Comparison of ENCODE assay signal across 10 cellular contexts in genomic region chr2:26946841-26947784, GRCh38. TPM values are rescaled to one million over a fixed set of nuclear protein-coding genes. Genes with fewer than 3 reads are reported as not detected.
DNase-seq lines count a peak whose midpoint lies in the region; ATAC-seq and TF ChIP-seq lines count a peak whose summit lies in the region.
"Had no signal": no experiment of that assay in that cellular context is flagged by ENCODE, and none has a peak within 500 bp of the region (broad histone marks: within the 10 kb centered on the region; RNA-seq: fewer than 3 reads in every experiment).

No MANE protein-coding gene starts in this region.

- H3K36me3 ChIP-seq in IMR-90 (ENCODE audit: control insufficient read depth, insufficient read depth, low read length): no peaks in the 10 kb centered on the region

- no peaks in the 10 kb centered on the region for H3K9me3 Mint-ChIP-seq in naive thymus-derived CD8-positive, alpha-beta T cell
- H3K9me3 Mint-ChIP-seq: CD4-positive, CD25-positive, alpha-beta regulatory T cell had no signal

- TF ChIP-seq RAD21 in IMR-90 (IDR thresholded peaks at IDR 0.05; ENCODE audit: low read length): no peak

- no peak overlapping the region for H4K91ac ChIP-seq in IMR-90 (ENCODE audit: insufficient read depth, low read depth, low read length)

- H3K9me3 ChIP-seq in IMR-90 (ENCODE audit: control insufficient read depth, insufficient read depth, low read length): no peaks in the 10 kb centered on the region

- H3K18ac ChIP-seq in IMR-90 (ENCODE audit: low read depth, low read length): no peak overlapping the region

- no peak overlapping the region for H2BK15ac ChIP-seq in IMR-90 (ENCODE audit: low read depth, low read length)

- ATAC-seq in IMR-90 (ENCODE audit: low read depth): peak; percentile 69
- ATAC-seq in left lobe of liver: peak; percentile 28
- no peak for ATAC-seq in naive thymus-derived CD8-positive, alpha-beta T cell

- POLR2A ChIA-PET in IMR-90 (lab: Charles Lee; ENCODE audit: unreplicated experiment): no interaction called here
- POLR2A ChIA-PET in GM10248 (lab: Yijun Ruan, JAX): no interaction called here
- POLR2A ChIA-PET in naive thymus-derived CD8-positive, alpha-beta T cell (lab: Charles Lee): no interaction called here

- H4K8ac ChIP-seq in IMR-90 (ENCODE audit: low read depth in 2 of 2, low read length in 2 of 2): no peak overlapping the region

- DNase-seq in AG10803 (ENCODE audit: low read depth) (peak; percentile 49), IMR-90 (peak; percentile 39), left lobe of liver (ENCODE audit: low spot score) (no peak), GM10248 (ENCODE audit: extremely low spot score) (no peak), NCI-H446 treated with DMSO at 0.1 percent for 48 hours (lab: John Stamatoyannopoulos, UW) (no peak)
- no peak for DNase-seq in stimulated activated CD4-positive, alpha-beta T cell treated with anti-CD3 and anti-CD28 coated beads, Interleukin-15, amount 100 ng/mL, for 24 hours
- no peak for DNase-seq in naive thymus-derived CD8-positive, alpha-beta T cell
- DNase-seq: CD4-positive, CD25-positive, alpha-beta regulatory T cell; NCI-H1930 had no signal

- in situ Hi-C loops in IMR-90 (cut with MboI; ENCODE audit: low sequenced_read_pairs): no loop called here

- H2BK120ac ChIP-seq in IMR-90 (ENCODE audit: low read depth, low read length): no peak overlapping the region

- CTCF ChIA-PET in IMR-90 (lab: Yijun Ruan, JAX): no interaction called here
- CTCF ChIA-PET in GM10248 (lab: Yijun Ruan, JAX): no interaction called here

- H3K9ac ChIP-seq in IMR-90 (ENCODE audit: low read depth, low read length): no peak overlapping the region

- no peak overlapping the region for H3K56ac ChIP-seq in IMR-90 (ENCODE audit: extremely low read depth, insufficient read depth, low read length)

- no peak overlapping the region for H2AK9ac ChIP-seq in IMR-90 (replicated peaks; ENCODE audit: low read depth, low read length, poor library complexity)

- H4K20me1 ChIP-seq in IMR-90 (ENCODE audit: insufficient read depth, low read length): no peaks in the 10 kb centered on the region

- peak overlapping the region in 1 of 10 donors; percentile 44 for H3K27ac Mint-ChIP-seq in naive thymus-derived CD8-positive, alpha-beta T cell
- H3K27ac Mint-ChIP-seq: CD4-positive, CD25-positive, alpha-beta regulatory T cell had no signal

- H3K79me1 ChIP-seq in IMR-90 (ENCODE audit: low read depth in 1 of 2, low read length in 2 of 2): no peaks in the 10 kb centered on the region

- WGBS in IMR-90 (ENCODE audit: extremely low coverage in 2 of 2, insufficient read length in 1 of 2), 2 experiments: 42% methylated on average over 6 of the region's 34 CpGs; no CpG with 5 or more reads in 1 of the 2 experiments

- no peak for TF ChIP-seq CTCF in AG10803 (conservative IDR thresholded peaks at IDR 0.05; ENCODE audit: low read length)
- no peak for TF ChIP-seq CTCF in IMR-90 (conservative IDR thresholded peaks at IDR 0.05; ENCODE audit: low read depth, low read length)
- TF ChIP-seq CTCF in GM10248 (IDR thresholded peaks at IDR 0.05; ENCODE audit: control extremely low read depth, extremely low read depth, low read depth, missing control alignments): no peak

- H3K27ac ChIP-seq in IMR-90 (ENCODE audit: insufficient read depth, low read length): no peak overlapping the region
- H3K27ac ChIP-seq in angular gyrus (ENCODE audit: low read depth, low read length): peak overlapping the region; percentile 9

- H2AK5ac ChIP-seq in IMR-90 (ENCODE audit: low read depth, low read length): no peak overlapping the region

- H3K4me3 Mint-ChIP-seq in naive thymus-derived CD8-positive, alpha-beta T cell: no peak overlapping the region

- no peak overlapping the region for H3K23ac ChIP-seq in IMR-90 (ENCODE audit: low read depth, low read length)

- peak overlapping the region; percentile 68 for H2AFZ ChIP-seq in IMR-90 (replicated peaks; ENCODE audit: low read length, poor library complexity)

- peaks cover 2 to 7% (median 4%) of the 10 kb centered on the region in 4 donors for H3K4me1 Mint-ChIP-seq in naive thymus-derived CD8-positive, alpha-beta T cell

- H3K9me1 ChIP-seq in IMR-90 (ENCODE audit: insufficient read depth, low read length): no peaks in the 10 kb centered on the region

- peaks cover 2% of the 10 kb centered on the region; the same call in 1 of the 2 replicates for H3K4me1 ChIP-seq in IMR-90 (ENCODE audit: control insufficient read depth, insufficient read depth, low read length)

- H3K14ac ChIP-seq in IMR-90 (replicated peaks; ENCODE audit: low read depth, low read length): no peak overlapping the region

- H4K5ac ChIP-seq in IMR-90 (ENCODE audit: low read depth, low read length): no peak overlapping the region

- H3K4me3 ChIP-seq in AG10803 (ENCODE audit: low read length) (no peak overlapping the region), IMR-90 (ENCODE audit: insufficient read depth, low read depth, low read length) (no peak overlapping the region)

- dilution Hi-C loops in IMR-90 (cut with HindIII; ENCODE audit: low sequenced_read_pairs, unreplicated experiment): no loop called here

- peaks cover 63% of the 10 kb centered on the region for H3K27me3 ChIP-seq in IMR-90 (ENCODE audit: control insufficient read depth, insufficient read depth, low read length)

- intact Hi-C loops in IMR-90 (cut with micrococcal nuclease): loop anchor here (10.0 kb wide), 1 partner anchor 342 kb away; no protein-coding TSS in a partner anchor

- no TSS peak for BruUV-seq in IMR-90 (replicated peaks; lab: Mats Ljungman, UMichigan)

- H2BK20ac ChIP-seq in IMR-90 (ENCODE audit: low read depth, low read length): no peak overlapping the region

- H3K4ac ChIP-seq in IMR-90 (ENCODE audit: low read depth, low read length): no peak overlapping the region

- H3K27me3 Mint-ChIP-seq in naive thymus-derived CD8-positive, alpha-beta T cell: peaks cover 10 to 31% (median 14%) of the 10 kb centered on the region in 5 donors

- no peak for TF ChIP-seq POLR2A in IMR-90 (IDR thresholded peaks at IDR 0.05; ENCODE audit: low read depth, low read length)

- no peak overlapping the region for H3K4me2 ChIP-seq in IMR-90 (ENCODE audit: low read depth, low read length)

- no peaks in the 10 kb centered on the region for H3K36me3 Mint-ChIP-seq in naive thymus-derived CD8-positive, alpha-beta T cell
- H3K36me3 Mint-ChIP-seq: CD4-positive, CD25-positive, alpha-beta regulatory T cell had no signal

- H2BK5ac ChIP-seq in IMR-90 (ENCODE audit: low read depth, low read length, poor library complexity, severe bottlenecking): no peak overlapping the region

TF ChIP-seq in IMR-90, 13 proteins besides CTCF, POLR2A, EP300 and RAD21:
- TF ChIP-seq USF2 (IDR thresholded peaks at IDR 0.05; ENCODE audit: low read depth, low read length) (no peak), RCOR1 (IDR thresholded peaks at IDR 0.05; ENCODE audit: insufficient replicate concordance, low read length) (no peak), MXI1 (IDR thresholded peaks at IDR 0.05; ENCODE audit: borderline replicate concordance, low read depth, low read length) (no peak), RFX5 (IDR thresholded peaks at IDR 0.05; ENCODE audit: low read depth, low read length) (no peak), NFE2L2 (IDR thresholded peaks at IDR 0.05; ENCODE audit: low read depth, low read length) (no peak), CEBPB (IDR thresholded peaks at IDR 0.05; ENCODE audit: low read depth, low read length) (no peak), MAFK (IDR thresholded peaks at IDR 0.05; ENCODE audit: low read depth, low read length) (no peak), ELK1 (IDR thresholded peaks at IDR 0.05; ENCODE audit: borderline replicate concordance, low read depth, low read length) (no peak), BHLHE40 (IDR thresholded peaks at IDR 0.05; ENCODE audit: low read depth, low read length) (no peak), MAZ (IDR thresholded peaks at IDR 0.05; ENCODE audit: borderline replicate concordance, low read depth, low read length) (no peak), SMC3 (IDR thresholded peaks at IDR 0.05; ENCODE audit: low read depth, low read length) (no peak), FOS (IDR thresholded peaks at IDR 0.05; ENCODE audit: low read depth, low read length) (no peak), CHD1 (IDR thresholded peaks at IDR 0.05; ENCODE audit: low read depth, low read length) (no peak)

RNA-seq across cellular contexts. Expression of gene MAPRE3, which starts 23.3 kb away (rescaled TPM):
- total RNA-seq in IMR-90 (2012; rRNA removed) (1.8 and 2.5 TPM in 2 replicates), left lobe of liver (16.6 TPM)
- 17.3 and 20.3 TPM in 2 replicates for polyA plus RNA-seq in IMR-90 (2012; rRNA removed)
- 12.4 and 18.6 TPM in 2 replicates for polyA plus RNA-seq in IMR-90 (2012; cell fraction: cytosol; rRNA removed)
- polyA plus RNA-seq in IMR-90 (2012; cell fraction: nucleus; rRNA removed; ENCODE audit: low replicate concordance): 75.6 and 82.1 TPM in 2 replicates
- total RNA-seq in naive thymus-derived CD8-positive, alpha-beta T cell: 1 to 10 TPM; 3.8 to 5.3 TPM
- 1 to 10 TPM; 1.4 to 1.6 (median 1.5) TPM for polyA plus RNA-seq in naive thymus-derived CD8-positive, alpha-beta T cell

Comparison
In these comparisons a context has a peak if more than half of its experiments do, and no peak if none do; other contexts are left out.
1. DNase-seq: peak in AG10803 (single experiment) and IMR-90 (single experiment); none in left lobe of liver (single experiment), stimulated activated CD4-positive, alpha-beta T cell treated with anti-CD3 and anti-CD28 coated beads, Interleukin-15, amount 100 ng/mL, for 24 hours (single experiment), GM10248 (single experiment), naive thymus-derived CD8-positive, alpha-beta T cell (0 of 10) and NCI-H446 treated with DMSO at 0.1 percent for 48 hours (single experiment).
2. ATAC-seq: peak in IMR-90 (single experiment) and left lobe of liver (single experiment); none in naive thymus-derived CD8-positive, alpha-beta T cell (0 of 2).